Comparison of ENCODE assay signal across 13 cellular contexts in the genomic region with DNA sequence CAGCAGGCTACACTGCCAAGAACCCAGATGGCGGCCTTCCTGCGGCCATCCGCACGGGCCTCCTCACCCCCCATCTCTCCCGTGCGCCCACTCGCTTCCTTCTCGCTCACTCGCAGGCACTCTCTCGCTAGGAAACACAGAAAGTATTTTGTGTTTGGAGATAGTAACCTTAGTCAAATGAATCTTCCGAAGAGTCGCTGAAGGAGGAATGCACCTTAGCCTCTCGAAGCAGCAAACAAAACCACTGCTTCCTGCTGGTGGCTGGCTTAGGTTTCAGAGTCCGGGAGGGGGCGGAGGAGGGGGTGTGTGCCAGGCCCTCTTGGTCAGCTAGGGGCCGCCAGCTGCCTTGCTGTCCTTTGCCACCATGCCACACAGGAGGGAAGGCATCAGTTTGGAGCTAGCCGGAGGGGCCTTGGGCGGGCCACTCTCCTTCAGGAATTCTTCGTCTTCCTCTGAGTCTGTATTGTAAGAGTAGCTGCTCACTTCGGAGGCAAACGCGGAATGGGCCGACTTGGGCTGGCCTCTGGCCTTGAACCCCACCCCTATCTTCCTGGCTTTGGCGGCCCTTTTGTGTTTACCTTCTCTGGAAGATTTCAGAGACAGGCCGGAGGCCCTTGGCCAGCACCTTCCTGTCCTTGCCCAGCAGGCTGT.
A peak's percentile ranks its signal among the peaks of the same experiment; 100 is the strongest.
DNase-seq lines count a peak whose midpoint lies in the region; ATAC-seq and TF ChIP-seq lines count a peak whose summit lies in the region.
"Had no signal": no experiment of that assay in that cellular context is flagged by ENCODE, and none has a peak within 500 bp of the region (broad histone marks: within the 10 kb centered on the region; RNA-seq: fewer than 3 reads in every experiment).

No MANE protein-coding gene starts in this region.

- BruUV-seq in MCF 10A (replicated peaks; lab: Mats Ljungman, UMichigan), result no TSS peak

- ATAC-seq in left cardiac atrium, result peak; percentile 39 to 64

- H3K27ac ChIP-seq in breast epithelium (peak overlapping the region; percentile 89 to 95), urinary bladder (ENCODE audit: low read depth) (no peak overlapping the region)
- H3K27ac ChIP-seq: HL-60, RWPE1 had no signal

- peak overlapping the region in 2 of 3 donors; percentile 52 to 71 for H3K4me3 ChIP-seq in breast epithelium
- peak overlapping the region; percentile 37 for H3K4me3 ChIP-seq in urinary bladder (ENCODE audit: low read depth, low read length)

- WGBS in urinary bladder, result 39% methylated on average over 25 of the region's 25 CpGs

- H3K27ac Mint-ChIP-seq in MCF 10A (ENCODE audit: low read depth, unreplicated experiment), result no peak overlapping the region

- intact Hi-C loops in breast epithelium (cut with DNase I; ENCODE audit: low total_unique reads), result no loop called here
- intact Hi-C loops in MCF 10A (cut with micrococcal nuclease), result no loop called here
- intact Hi-C loops in left cardiac atrium (cut with DNase I), result loop anchor here in 1 of 2 donors (5.0 kb wide), 1 partner anchor 210 kb away; no protein-coding TSS in a partner anchor

- POLR2A ChIA-PET in MCF 10A (lab: Yijun Ruan, JAX), result no interaction called here

- H3K4me1 ChIP-seq in breast epithelium, result no peaks in the 10 kb centered on the region
- H3K4me1 ChIP-seq in urinary bladder (ENCODE audit: insufficient read depth), result no peaks in the 10 kb centered on the region

- peaks cover 39% of the 10 kb centered on the region for H3K36me3 Mint-ChIP-seq in MCF 10A (ENCODE audit: insufficient read depth, unreplicated experiment)

- TF ChIP-seq CTCF in breast epithelium (IDR thresholded peaks at IDR 0.05) (peak in 1 of 3 donors; percentile 40), MCF 10A (IDR thresholded peaks at IDR 0.05; ENCODE audit: unreplicated experiment) (no peak)

- no peaks in the 10 kb centered on the region for H3K27me3 Mint-ChIP-seq in MCF 10A (ENCODE audit: insufficient read depth, unreplicated experiment)

- CTCF ChIA-PET in MCF 10A (lab: Yijun Ruan, JAX), result interaction anchor here (0.6 to 1.5 kb wide), 4 partner anchors 15 to 311 kb away, joined by 3 to 5 read pairs (median 3); no protein-coding TSS in a partner anchor

- no peaks in the 10 kb centered on the region for H3K4me1 Mint-ChIP-seq in MCF 10A (ENCODE audit: insufficient read depth, unreplicated experiment)

- peak; percentile 80 to 84 for DNase-seq in breast epithelium (ENCODE audit: low spot score in 2 of 2)
- DNase-seq in MCF 10A (ENCODE audit: unreplicated experiment), result no peak
- DNase-seq in left cardiac atrium, result peak; percentile 40
- DNase-seq in myocyte (ENCODE audit: low read depth), result peak; percentile 13
- no peak for DNase-seq in NK-92 (lab: John Stamatoyannopoulos, UW; ENCODE audit: unreplicated experiment)
- no peak for DNase-seq in T-helper 1 cell
- DNase-seq in central memory CD4-positive, alpha-beta T cell, result no peak
- DNase-seq: 8988T, NCI-H1105 treated with DMSO at 0.1 percent for 48 hours, NCI-H510A treated with DMSO at 0.1 percent for 48 hours had no signal

- no peaks in the 10 kb centered on the region for H3K27me3 ChIP-seq in breast epithelium

- H3K4me3 Mint-ChIP-seq in MCF 10A (ENCODE audit: unreplicated experiment), result no peak overlapping the region

- no peak for TF ChIP-seq POLR2A in breast epithelium (IDR thresholded peaks at IDR 0.05)

- H3K9me3 ChIP-seq in breast epithelium, result no peaks in the 10 kb centered on the region

- peaks cover 6% of the 10 kb centered on the region for H3K36me3 ChIP-seq in breast epithelium
- H3K36me3 ChIP-seq in urinary bladder (ENCODE audit: insufficient read depth), result no peaks in the 10 kb centered on the region

- no peaks in the 10 kb centered on the region for H3K9me3 Mint-ChIP-seq in MCF 10A (ENCODE audit: unreplicated experiment)

Comparison
In these comparisons a context has a peak if more than half of its experiments do, and no peak if none do; other contexts are left out.
1. DNase-seq: peak in breast epithelium (2 of 2), left cardiac atrium (single experiment) and myocyte (single experiment); none in MCF 10A (single experiment), NK-92 (single experiment), T-helper 1 cell (0 of 5) and central memory CD4-positive, alpha-beta T cell (single experiment).